In the genomic region with DNA sequence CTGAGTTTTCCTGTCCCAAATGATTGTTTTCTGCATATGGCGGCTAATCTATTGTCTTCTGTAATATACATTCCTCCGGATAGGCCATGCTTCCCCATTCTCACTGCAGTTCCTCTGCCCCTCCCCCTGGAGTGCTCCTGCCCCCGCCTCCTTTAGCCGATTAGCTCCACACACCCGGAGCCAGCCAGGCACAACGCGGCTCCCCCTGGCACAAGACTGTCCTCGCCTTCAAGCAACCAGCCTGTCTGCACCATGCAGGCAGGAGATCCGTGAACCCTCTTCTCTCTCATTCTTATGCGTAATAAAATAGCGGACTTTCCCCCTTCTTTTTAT, we compare ENCODE assay signal across 8 cellular contexts. TPM values are rescaled to one million over a fixed set of nuclear protein-coding genes. Genes with fewer than 3 reads are reported as not detected.
DNase-seq lines count a peak whose midpoint lies in the region; ATAC-seq, FAIRE-seq and TF ChIP-seq lines count a peak whose summit lies in the region.

No MANE protein-coding gene starts in this region.

- H3K27ac ChIP-seq in A549: peak overlapping the region in 1 of 2 experiments; percentile 87; a peak in 2 of 6 replicates
- H3K27ac ChIP-seq in GM23248: no peak overlapping the region
- no peak overlapping the region for H3K27ac ChIP-seq in OCI-LY7 (ENCODE audit: low read depth, low read length, poor library complexity, severe bottlenecking)
- no peak overlapping the region for H3K27ac ChIP-seq in foreskin keratinocyte
- peak overlapping the region; percentile 75 for H3K27ac ChIP-seq in parathyroid adenoma

- intact Hi-C loops in OCI-LY7 (cut with micrococcal nuclease; ENCODE audit: unreplicated experiment): no loop called here

- peak; percentile 60 to 67 for ATAC-seq in A549
- peak; percentile 3 for ATAC-seq in foreskin keratinocyte
- no peak for ATAC-seq in GM19023 (IDR thresholded peaks at IDR 0.05; ENCODE audit: unreplicated experiment)

- no peak for TF ChIP-seq RAD21 in A549 (conservative IDR thresholded peaks at IDR 0.05 in 1 of 2, IDR thresholded peaks at IDR 0.05 in 1 of 2)

- H3K9ac ChIP-seq in GM23248 (no peak overlapping the region), parathyroid adenoma (no peak overlapping the region)

- H3K9me2 ChIP-seq in GM23248 (ENCODE audit: insufficient read depth) (no peaks in the 10 kb centered on the region), OCI-LY7 (ENCODE audit: insufficient read depth, low read length) (no peaks in the 10 kb centered on the region)

- H3K36me3 ChIP-seq in GM23248 (ENCODE audit: low read depth): no peaks in the 10 kb centered on the region
- H3K36me3 ChIP-seq in OCI-LY7 (ENCODE audit: insufficient read depth, low read length): no peaks in the 10 kb centered on the region
- no peaks in the 10 kb centered on the region for H3K36me3 ChIP-seq in parathyroid adenoma (ENCODE audit: control insufficient read depth, insufficient read depth, low read length)

- in situ Hi-C loops in GM23248 (cut with MboI): no loop called here

- POLR2A ChIA-PET in A549 (lab: Yijun Ruan, JAX) (interaction anchor here (0.5 kb wide), 1 partner anchor 270 kb away, joined by 4 read pairs; no protein-coding TSS in a partner anchor), OCI-LY7 (lab: Charles Lee) (interaction anchor here (0.6 to 0.7 kb wide), 3 partner anchors 95 to 1927 kb away, joined by 3 read pairs; no protein-coding TSS in a partner anchor)

- H3K4me2 ChIP-seq in A549 (peak overlapping the region; percentile 97), GM23248 (ENCODE audit: unreplicated experiment) (peak overlapping the region; percentile 60), OCI-LY7 (ENCODE audit: low read length) (peak overlapping the region; percentile 66), parathyroid adenoma (ENCODE audit: low read length) (peak overlapping the region; percentile 80)

- H2AFZ ChIP-seq in GM23248 (no peak overlapping the region), OCI-LY7 (ENCODE audit: low read length) (peak overlapping the region; percentile 25; the same call in 1 of the 2 replicates), parathyroid adenoma (peak overlapping the region; percentile 82)

- TF ChIP-seq POLR2A in A549 (IDR thresholded peaks at IDR 0.05; ENCODE audit: low read length): no peak

- TF ChIP-seq CTCF in A549 (IDR thresholded peaks at IDR 0.05) (no peak), OCI-LY7 (conservative IDR thresholded peaks at IDR 0.05; ENCODE audit: low read length) (no peak), foreskin keratinocyte (conservative IDR thresholded peaks at IDR 0.05) (no peak), parathyroid adenoma (IDR thresholded peaks at IDR 0.05) (no peak)

- FAIRE-seq in A549 (lab: Jason Lieb, UNC): no peak

- no peak for TF ChIP-seq EP300 in A549 (IDR thresholded peaks at IDR 0.05)

- 48% methylated on average over 11 of the region's 11 CpGs for WGBS in A549 (ENCODE audit: missing lambda C conversion rate)
- WGBS in GM23248 (ENCODE audit: low coverage in 1 of 2, low lambda C conversion rate in 2 of 2, missing lambda C conversion rate in 2 of 2), 2 experiments: 17 to 20% methylated on average over 11 of the region's 11 CpGs

- H3K4me3 ChIP-seq in A549 (peak overlapping the region; percentile 48), GM23248 (peak overlapping the region; percentile 65), OCI-LY7 (ENCODE audit: low read depth, low read length, poor library complexity, severe bottlenecking) (peak overlapping the region; percentile 53), parathyroid adenoma (ENCODE audit: low read depth, low read length) (no peak overlapping the region)

- H3K27me3 ChIP-seq in GM23248 (replicated peaks; ENCODE audit: insufficient read depth): no peaks in the 10 kb centered on the region; the same call in 1 of the 2 replicates
- H3K27me3 ChIP-seq in foreskin keratinocyte: peaks cover 31% of the 10 kb centered on the region
- H3K27me3 ChIP-seq in parathyroid adenoma (ENCODE audit: control insufficient read depth, insufficient read depth, low read length): no peaks in the 10 kb centered on the region

- H3F3A ChIP-seq in GM23248 (ENCODE audit: insufficient read depth): peaks cover 6% of the 10 kb centered on the region; the same call in 1 of the 2 replicates

- CTCF ChIA-PET in A549 (lab: Yijun Ruan, JAX) (interaction anchor here (0.8 to 1.4 kb wide), 3 partner anchors 8 to 17 kb away, joined by 3 read pairs; no protein-coding TSS in a partner anchor), OCI-LY7 (lab: Charles Lee; ENCODE audit: unreplicated experiment) (no interaction called here)

- no TSS peak for BruUV-seq in OCI-LY7 (replicated peaks; lab: Mats Ljungman, UMichigan)

- H4K20me1 ChIP-seq in GM23248 (ENCODE audit: insufficient read depth) (no peaks in the 10 kb centered on the region), OCI-LY7 (ENCODE audit: insufficient read depth, low read length) (no peaks in the 10 kb centered on the region)

- H3K4me1 ChIP-seq in A549 (peaks cover 38% of the 10 kb centered on the region), GM23248 (ENCODE audit: insufficient read depth) (0 out of 2 replicates have a peak, but pooled peaks cover 5% of the 10 kb centered on the region), OCI-LY7 (ENCODE audit: insufficient read depth, low read length, poor library complexity, severe bottlenecking) (peaks cover 26% of the 10 kb centered on the region), foreskin keratinocyte (no peaks in the 10 kb centered on the region), parathyroid adenoma (no peaks in the 10 kb centered on the region)

- H3K79me2 ChIP-seq in GM23248 (ENCODE audit: insufficient read depth): no peaks in the 10 kb centered on the region
- H3K79me2 ChIP-seq in OCI-LY7 (ENCODE audit: insufficient read depth, low read depth, low read length): no peaks in the 10 kb centered on the region
- H3K79me2 ChIP-seq in parathyroid adenoma: no peaks in the 10 kb centered on the region

- DNase-seq in A549 (ENCODE audit: low read depth in 1 of 2, low spot score in 1 of 2): peak in 1 of 2 experiments; percentile 24
- no peak for DNase-seq in GM23248
- DNase-seq in OCI-LY7 (ENCODE audit: low spot score): no peak
- no peak for DNase-seq in foreskin keratinocyte
- no peak for DNase-seq in NCI-H187 treated with DMSO at 0.1 percent for 48 hours (lab: John Stamatoyannopoulos, UW)
- DNase-seq in HT-29 (ENCODE audit: low spot score): no peak

- H3K9me3 ChIP-seq in A549 (no peaks in the 10 kb centered on the region), GM23248 (ENCODE audit: low read depth) (no peaks in the 10 kb centered on the region), OCI-LY7 (ENCODE audit: low read length) (no peaks in the 10 kb centered on the region), parathyroid adenoma (ENCODE audit: control insufficient read depth, low read length) (no peaks in the 10 kb centered on the region)

TF ChIP-seq in A549, 52 proteins besides CTCF, POLR2A, EP300 and RAD21:
- TF ChIP-seq, protein P1, sequence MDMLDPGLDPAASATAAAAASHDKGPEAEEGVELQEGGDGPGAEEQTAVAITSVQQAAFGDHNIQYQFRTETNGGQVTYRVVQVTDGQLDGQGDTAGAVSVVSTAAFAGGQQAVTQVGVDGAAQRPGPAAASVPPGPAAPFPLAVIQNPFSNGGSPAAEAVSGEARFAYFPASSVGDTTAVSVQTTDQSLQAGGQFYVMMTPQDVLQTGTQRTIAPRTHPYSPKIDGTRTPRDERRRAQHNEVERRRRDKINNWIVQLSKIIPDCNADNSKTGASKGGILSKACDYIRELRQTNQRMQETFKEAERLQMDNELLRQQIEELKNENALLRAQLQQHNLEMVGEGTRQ (IDR thresholded peaks at IDR 0.05): no peak
- TF ChIP-seq FOXS1 (CRISPR knock-in tag; IDR thresholded peaks at IDR 0.05): no peak
- TF ChIP-seq KDM5A (IDR thresholded peaks at IDR 0.05): no peak
- no peak for TF ChIP-seq RNF2 (IDR thresholded peaks at IDR 0.05; ENCODE audit: borderline replicate concordance, low read depth)
- TF ChIP-seq HOXB5 (CRISPR knock-in tag; IDR thresholded peaks at IDR 0.05): no peak
- TF ChIP-seq CHD2 (IDR thresholded peaks at IDR 0.05; ENCODE audit: low read length, partially characterized antibody): no peak
- TF ChIP-seq GATA3 (IDR thresholded peaks at IDR 0.05; ENCODE audit: borderline replicate concordance): no peak

RNA-seq across cellular contexts. Expression of a gene that starts 18.0 kb away (rescaled TPM):
- polyA plus RNA-seq in A549 (2011; rRNA removed) (0.62 and 0.77 TPM in 2 replicates), A549 (2017; fragmentation: RNase III; extraction: RNeasy Plus Mini Kit Qiagen cat#74134 plus additional on column Dnase treatment) (0.71 to 1.3 TPM (median 0.87 TPM) in 3 replicates), GM23248 (2016; fragmentation: Nextera tagmentation; extraction: Ambion mirVana) (1.0 and 1.7 TPM in 2 replicates), foreskin keratinocyte (2.8 and 4.7 TPM in 2 replicates)
- 0.33 and 0.43 TPM in 2 replicates for polyA plus RNA-seq in A549 (2012; cell fraction: cytosol; rRNA removed)
- polyA plus RNA-seq in A549 (2012; cell fraction: nucleus; rRNA removed): 0.12 and 0.22 TPM in 2 replicates
- 0.44 and 0.62 TPM in 2 replicates for polyA minus RNA-seq in A549 (2011; rRNA and poly(A)+ RNA removed)
- total RNA-seq in GM23248 (2014; rRNA removed; shearing (Covaris generic)): 0.76 and 0.97 TPM in 2 replicates
- total RNA-seq in OCI-LY7 (2014; rRNA removed; shearing (Covaris generic)): not detected in 2 replicates
- total RNA-seq in OCI-LY7 (2022) (not detected in 2 replicates), foreskin keratinocyte (5.3 and 9.2 TPM in 2 replicates)
- total RNA-seq in HT-29 (2014; rRNA removed; shearing (Covaris generic)): 0.23 and 0.99 TPM in 2 replicates
